Comparison of ENCODE assay signal across 26 cellular contexts in the genomic region with DNA sequence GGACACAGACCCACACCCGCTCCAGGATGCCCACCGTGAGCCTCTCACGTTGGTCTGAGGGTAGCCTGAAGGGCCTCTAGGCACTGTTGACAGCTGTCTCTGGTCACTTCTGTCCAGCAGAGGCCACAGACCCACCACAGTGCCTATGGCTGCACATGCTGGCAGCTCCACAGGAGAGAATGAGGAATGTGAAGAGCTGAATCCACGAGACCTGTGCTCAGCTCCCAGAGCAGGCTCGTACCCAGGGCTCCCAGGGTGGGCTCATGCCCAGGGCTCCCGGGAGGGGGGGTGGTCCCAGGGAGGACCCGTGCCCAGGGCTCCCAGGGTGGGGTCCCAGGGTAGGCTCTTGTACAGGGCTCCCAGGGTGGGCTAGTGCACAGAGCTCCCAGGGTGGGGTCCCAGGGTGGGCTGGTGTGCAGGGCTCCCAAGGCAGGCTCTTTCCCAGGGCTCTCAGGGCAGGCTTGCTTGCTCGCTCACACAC.
A peak's percentile ranks its signal among the peaks of the same experiment; 100 is the strongest.
DNase-seq lines count a peak whose midpoint lies in the region; ATAC-seq and TF ChIP-seq lines count a peak whose summit lies in the region.
"Had no signal": no experiment of that assay in that cellular context is flagged by ENCODE, and none has a peak within 500 bp of the region (broad histone marks: within the 10 kb centered on the region; RNA-seq: fewer than 3 reads in every experiment).

No MANE protein-coding gene starts in this region.

- H3K4me3 ChIP-seq in Peyer's patch (no peak overlapping the region), tibial artery (no peak overlapping the region), uterus (no peak overlapping the region)
- H3K4me3 ChIP-seq: A549, GM23248, K562, PC-9, SK-N-MC had no signal

- TF ChIP-seq POLR2A in Peyer's patch (IDR thresholded peaks at IDR 0.05) (no peak), uterus (IDR thresholded peaks at IDR 0.05) (no peak)

- H3K36me3 ChIP-seq in Peyer's patch (no peaks in the 10 kb centered on the region), tibial artery (no peaks in the 10 kb centered on the region), uterus (no peaks in the 10 kb centered on the region)

- no peaks in the 10 kb centered on the region for H3K36me3 Mint-ChIP-seq in MCF 10A (ENCODE audit: insufficient read depth, unreplicated experiment)
- H3K36me3 Mint-ChIP-seq: CD4-positive, alpha-beta memory T cell had no signal

- H3K4me1 ChIP-seq in Peyer's patch (no peaks in the 10 kb centered on the region), tibial artery (peaks cover 0 to 19% (median 13%) of the 10 kb centered on the region in 4 donors), uterus (no peaks in the 10 kb centered on the region)

- DNase-seq in Peyer's patch (peak in 2 of 3 donors; percentile 21 to 28), islet precursor cell (peak; percentile 46), posterior vena cava (ENCODE audit: low spot score) (peak; percentile 44), tibial artery (peak; percentile 14 to 37), MCF 10A (ENCODE audit: unreplicated experiment) (no peak), uterus (no peak)
- DNase-seq: C1 segment of cervical spinal cord; CD4-positive, alpha-beta memory T cell; COR-L47; DMS53; GM23248; H7; MM.1S; NCI-H1694; NCI-H2029 treated with DMSO at 0.1 percent for 48 hours; NCI-H446 treated with DMSO at 0.1 percent for 48 hours; NCI-H526; NCI-H82; PC-9; RPMI8226; SHP77 treated with DMSO at 0.1 percent for 48 hours had no signal

- peaks cover 16% of the 10 kb centered on the region for H3K9me3 Mint-ChIP-seq in MCF 10A (ENCODE audit: unreplicated experiment)
- H3K9me3 Mint-ChIP-seq: CD4-positive, alpha-beta memory T cell had no signal

- no peak for TF ChIP-seq CTCF in Peyer's patch (IDR thresholded peaks at IDR 0.05)
- TF ChIP-seq CTCF in tibial artery (IDR thresholded peaks at IDR 0.05) = no peak
- no peak for TF ChIP-seq CTCF in MCF 10A (IDR thresholded peaks at IDR 0.05; ENCODE audit: unreplicated experiment)
- TF ChIP-seq CTCF in uterus (IDR thresholded peaks at IDR 0.05) = no peak

- CTCF ChIA-PET in MCF 10A (lab: Yijun Ruan, JAX) = no interaction called here

- H3K27me3 ChIP-seq in Peyer's patch (no peaks in the 10 kb centered on the region), tibial artery (no peaks in the 10 kb centered on the region), uterus (no peaks in the 10 kb centered on the region)

- H3K27ac Mint-ChIP-seq in MCF 10A (ENCODE audit: low read depth, unreplicated experiment) = no peak overlapping the region
- H3K27ac Mint-ChIP-seq: CD4-positive, alpha-beta memory T cell had no signal

- BruUV-seq in MCF 10A (replicated peaks; lab: Mats Ljungman, UMichigan) = no TSS peak

- H3K9me3 ChIP-seq in Peyer's patch (no peaks in the 10 kb centered on the region), tibial artery (no peaks in the 10 kb centered on the region), uterus (no peaks in the 10 kb centered on the region)
- H3K9me3 ChIP-seq: A549 had no signal

- intact Hi-C loops in posterior vena cava (cut with DNase I) = no loop called here
- intact Hi-C loops in tibial artery (cut with DNase I; ENCODE audit: low total_unique reads) = no loop called here
- intact Hi-C loops in MCF 10A (cut with micrococcal nuclease) = no loop called here
- intact Hi-C loops in uterus (cut with DNase I; ENCODE audit: low total_unique reads) = no loop called here

- POLR2A ChIA-PET in MCF 10A (lab: Yijun Ruan, JAX) = no interaction called here

- no peak overlapping the region for H3K4me3 Mint-ChIP-seq in MCF 10A (ENCODE audit: unreplicated experiment)
- H3K4me3 Mint-ChIP-seq: CD4-positive, alpha-beta memory T cell had no signal

- ATAC-seq in HG03097 (IDR thresholded peaks at IDR 0.05; ENCODE audit: low FRiP score, unreplicated experiment) = no peak
- ATAC-seq: A549, HepG2, K562 had no signal

- no peak overlapping the region for H3K27ac ChIP-seq in Peyer's patch
- no peak overlapping the region for H3K27ac ChIP-seq in tibial artery
- no peak overlapping the region for H3K27ac ChIP-seq in uterus
- H3K27ac ChIP-seq: GM23248, PC-9, SK-N-MC had no signal

- no peaks in the 10 kb centered on the region for H3K4me1 Mint-ChIP-seq in MCF 10A (ENCODE audit: insufficient read depth, unreplicated experiment)
- H3K4me1 Mint-ChIP-seq: CD4-positive, alpha-beta memory T cell had no signal

- H3K27me3 Mint-ChIP-seq in MCF 10A (ENCODE audit: insufficient read depth, unreplicated experiment) = no peaks in the 10 kb centered on the region
- H3K27me3 Mint-ChIP-seq: CD4-positive, alpha-beta memory T cell had no signal

Comparison
In these comparisons a context has a peak if more than half of its experiments do, and no peak if none do; other contexts are left out.
1. DNase-seq: peak in Peyer's patch (2 of 3), islet precursor cell (single experiment), posterior vena cava (single experiment) and tibial artery (2 of 2); none in MCF 10A (single experiment) and uterus (0 of 2).